In the genomic region with DNA sequence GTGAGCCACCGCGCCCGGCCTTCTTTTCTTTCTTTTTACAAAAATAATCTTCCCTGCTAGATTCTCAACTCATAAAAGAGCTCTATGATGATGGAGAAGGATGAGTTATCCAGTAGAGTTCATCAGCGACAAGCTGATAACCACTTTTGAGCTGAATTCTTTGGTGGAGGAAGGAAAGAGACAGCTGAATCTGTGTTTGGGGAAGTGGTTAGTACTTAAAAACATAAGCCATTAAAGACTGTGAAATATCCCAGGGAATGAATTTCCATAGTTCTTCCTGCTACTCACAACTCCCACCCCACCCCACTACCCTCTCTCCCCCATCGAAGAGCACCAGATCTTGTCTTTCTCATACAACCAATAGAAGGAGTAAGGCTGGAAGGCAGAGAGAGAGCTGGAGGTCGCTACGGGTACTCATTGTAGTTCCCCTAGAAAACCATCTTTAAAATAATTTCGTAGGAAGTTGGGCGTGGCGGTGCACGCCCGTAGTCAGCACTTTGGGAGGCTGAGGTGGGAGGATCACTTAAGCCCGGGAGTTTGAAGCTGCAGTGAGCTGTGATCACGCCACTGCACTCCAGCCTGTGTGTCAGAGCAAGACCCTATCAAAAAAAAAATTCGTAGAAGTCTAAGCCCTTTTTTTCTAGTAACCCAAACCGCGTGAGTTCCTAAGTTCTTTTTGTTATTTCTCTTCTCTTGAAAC, we compare ENCODE assay signal across 1 cellular context.
TF ChIP-seq lines count a peak whose summit lies in the region.

No MANE protein-coding gene starts in this region.

TF ChIP-seq in GM12891, 5 proteins besides CTCF, POLR2A, EP300 and RAD21:
- TF ChIP-seq SPI1 (IDR thresholded peaks at IDR 0.05; ENCODE audit: low read depth, low read length) (peak; percentile 33; the same call in 1 of the 2 replicates), POU2F2 (IDR thresholded peaks at IDR 0.05; ENCODE audit: low read depth, low read length) (no peak)
TF ChIP-seq in GM12891: peak in this region for 1.
